ENCODE assay signal across 8 cellular contexts in genomic region chr14:104650057-104650980, GRCh38. TPM values are rescaled to one million over a fixed set of nuclear protein-coding genes. Genes with fewer than 3 reads are reported as not detected.
DNase-seq lines count a peak whose midpoint lies in the region; ATAC-seq and TF ChIP-seq lines count a peak whose summit lies in the region.

No MANE protein-coding gene starts in this region.

- H3K27ac ChIP-seq in Peyer's patch (peak overlapping the region in 2 of 4 donors; percentile 24 to 74), thymus (ENCODE audit: low read depth) (peak overlapping the region; percentile 8)

- peak; percentile 63 for ATAC-seq in HG02571 (IDR thresholded peaks at IDR 0.05; ENCODE audit: unreplicated experiment)
- no peak for ATAC-seq in HG02970 (IDR thresholded peaks at IDR 0.05; ENCODE audit: low FRiP score, unreplicated experiment)

- H3K36me3 Mint-ChIP-seq in activated naive CD4-positive, alpha-beta T cell treated with anti-CD3 and anti-CD28 coated beads for 36 hours (ENCODE audit: low read depth) = no peaks in the 10 kb centered on the region
- H3K36me3 Mint-ChIP-seq in osteocyte (ENCODE audit: unreplicated experiment) = no peaks in the 10 kb centered on the region

- TF ChIP-seq CTCF in Peyer's patch (IDR thresholded peaks at IDR 0.05) (peak; percentile 81 to 99 (median 88)), osteocyte (IDR thresholded peaks at IDR 0.05) (peak; percentile 99)

- H3K4me1 ChIP-seq in Peyer's patch (peaks cover 0 to 12% (median 6%) of the 10 kb centered on the region in 4 donors), thymus (ENCODE audit: control insufficient read depth, insufficient read depth, low read length) (peaks cover 4% of the 10 kb centered on the region)

- intact Hi-C loops in activated naive CD4-positive, alpha-beta T cell treated with anti-CD3 and anti-CD28 coated beads for 36 hours (cut with micrococcal nuclease) = loop anchor here (1.0 kb wide), 1 partner anchor 58 kb away; no protein-coding TSS in a partner anchor
- intact Hi-C loops in head of caudate nucleus (cut with DNase I) = loop anchor here (2.0 kb wide), 1 partner anchor 58 kb away; no protein-coding TSS in a partner anchor

- peak overlapping the region; percentile 29 for H3K4me3 Mint-ChIP-seq in activated naive CD4-positive, alpha-beta T cell treated with anti-CD3 and anti-CD28 coated beads for 36 hours
- peak overlapping the region; percentile 67 for H3K4me3 Mint-ChIP-seq in osteocyte (ENCODE audit: unreplicated experiment)

- H3K9me3 ChIP-seq in Peyer's patch (peaks cover 0 to 2% (median 0%) of the 10 kb centered on the region in 4 donors), thymus (ENCODE audit: control insufficient read depth) (peaks cover 3% of the 10 kb centered on the region)

- H3K27me3 ChIP-seq in Peyer's patch (no peaks in the 10 kb centered on the region), thymus (ENCODE audit: control insufficient read depth, insufficient read depth) (no peaks in the 10 kb centered on the region)

- 10% methylated on average over 56 of the region's 56 CpGs for WGBS in thymus

- peaks cover 3% of the 10 kb centered on the region for H3K27me3 Mint-ChIP-seq in activated naive CD4-positive, alpha-beta T cell treated with anti-CD3 and anti-CD28 coated beads for 36 hours (ENCODE audit: low read depth)
- H3K27me3 Mint-ChIP-seq in osteocyte (ENCODE audit: unreplicated experiment) = peaks cover 10% of the 10 kb centered on the region

- H3K27ac Mint-ChIP-seq in activated naive CD4-positive, alpha-beta T cell treated with anti-CD3 and anti-CD28 coated beads for 36 hours = no peak overlapping the region
- H3K27ac Mint-ChIP-seq in osteocyte (ENCODE audit: unreplicated experiment) = no peak overlapping the region

- H3K36me3 ChIP-seq in Peyer's patch (no peaks in the 10 kb centered on the region), thymus (ENCODE audit: control insufficient read depth, insufficient read depth) (no peaks in the 10 kb centered on the region)

- peaks cover under 1% of the 10 kb centered on the region for H3K9me3 Mint-ChIP-seq in activated naive CD4-positive, alpha-beta T cell treated with anti-CD3 and anti-CD28 coated beads for 36 hours
- no peaks in the 10 kb centered on the region for H3K9me3 Mint-ChIP-seq in osteocyte (ENCODE audit: unreplicated experiment)

- CTCF ChIA-PET in activated naive CD4-positive, alpha-beta T cell treated with anti-CD3 and anti-CD28 coated beads for 36 hours (lab: Charles Lee) = interaction anchor here (0.7 kb wide), 1 partner anchor 59 kb away, joined by 3 read pairs; no protein-coding TSS in a partner anchor

- H3K4me3 ChIP-seq in Peyer's patch = peak overlapping the region; percentile 19 to 43 (median 41)
- H3K4me3 ChIP-seq in thymus (ENCODE audit: low read length) = peak overlapping the region; percentile 34

- DNase-seq in EH (ENCODE audit: low read depth) (peak; percentile 56), Peyer's patch (peak; percentile 72 to 84 (median 74)), head of caudate nucleus (peak; percentile 51 to 92 (median 82)), osteocyte (ENCODE audit: extremely low spot score, unreplicated experiment) (peak; percentile 91)
- peak; percentile 74 for DNase-seq in activated naive CD4-positive, alpha-beta T cell treated with anti-CD3 and anti-CD28 coated beads for 36 hours

- no peaks in the 10 kb centered on the region for H3K4me1 Mint-ChIP-seq in activated naive CD4-positive, alpha-beta T cell treated with anti-CD3 and anti-CD28 coated beads for 36 hours (ENCODE audit: low read depth)
- H3K4me1 Mint-ChIP-seq in osteocyte (ENCODE audit: unreplicated experiment) = peaks cover 2% of the 10 kb centered on the region

- no peak for TF ChIP-seq POLR2A in Peyer's patch (IDR thresholded peaks at IDR 0.05)

RNA-seq across cellular contexts. Expression of gene INF2, which starts 39.1 kb away (rescaled TPM):
- total RNA-seq in Peyer's patch (100 to 1,000 TPM; 137 to 287 (median 203) TPM), osteocyte (124 and 130 TPM in 2 replicates)
- 10 to 100 TPM; 50.7 to 50.9 TPM for total RNA-seq in activated naive CD4-positive, alpha-beta T cell treated with anti-CD3 and anti-CD28 coated beads for 36 hours
- polyA plus RNA-seq in thymus = 57.9 TPM

RNA-seq across cellular contexts. Expression of gene TMEM179, which starts 45.7 kb away (rescaled TPM):
- 1 to 10 TPM in 2 of 4 donors, under 1 TPM in 1, not detected in 1; 0.54 to 3.1 (median 1.7) TPM for total RNA-seq in Peyer's patch
- total RNA-seq in activated naive CD4-positive, alpha-beta T cell treated with anti-CD3 and anti-CD28 coated beads for 36 hours = under 1 TPM; 0.17 to 0.21 TPM
- not detected in 2 replicates for total RNA-seq in osteocyte
- 0.23 TPM for polyA plus RNA-seq in thymus
